In the genomic region with DNA sequence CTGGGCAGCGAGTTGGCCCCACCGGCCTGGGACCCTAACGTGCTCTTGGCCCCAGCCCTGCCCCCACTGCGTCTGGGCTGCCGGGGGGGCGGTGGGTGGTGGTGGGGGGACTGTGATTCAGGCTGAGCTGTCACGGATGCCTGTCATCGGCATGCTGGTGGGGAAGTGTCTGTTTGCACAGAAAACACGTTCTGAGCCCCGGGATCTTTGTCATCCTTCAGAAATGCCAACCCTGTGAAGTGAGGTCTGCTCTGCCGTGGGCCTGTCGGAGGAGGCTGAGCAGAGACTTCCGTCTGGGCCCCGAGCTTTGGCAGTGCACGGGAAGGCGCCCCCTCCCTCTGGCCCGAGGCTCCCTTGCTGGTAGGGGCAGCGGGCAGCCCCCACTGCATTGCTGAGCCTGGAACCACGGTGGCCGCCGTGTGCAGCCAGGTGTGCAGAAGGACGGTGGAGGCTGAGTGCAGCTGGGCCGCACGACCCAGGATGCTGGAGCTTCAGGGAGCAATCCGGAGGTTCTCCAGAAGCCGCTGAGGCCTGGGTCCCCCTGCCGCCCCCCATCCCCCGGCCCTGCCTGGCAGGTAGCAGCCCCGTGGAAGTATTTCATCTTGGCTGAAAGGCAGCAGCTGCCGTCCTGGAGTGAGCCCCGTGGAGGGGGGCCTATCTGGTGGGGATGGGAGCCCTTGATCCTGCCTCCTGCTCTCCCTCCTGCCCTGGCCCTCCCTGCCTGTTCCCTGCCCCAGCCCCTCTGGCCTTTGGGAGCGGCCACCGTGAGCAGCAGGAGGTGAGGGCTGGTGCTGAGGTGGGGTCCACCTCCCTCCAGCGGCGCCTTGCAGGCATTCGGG, we compare ENCODE assay signal across 1 cellular context.
TF ChIP-seq lines count a peak whose summit lies in the region.

No MANE protein-coding gene starts in this region.

TF ChIP-seq in H1, 55 proteins besides CTCF, POLR2A, EP300 and RAD21:
- no peak for TF ChIP-seq CREB1 (IDR thresholded peaks at IDR 0.05)
- TF ChIP-seq, protein P1, sequence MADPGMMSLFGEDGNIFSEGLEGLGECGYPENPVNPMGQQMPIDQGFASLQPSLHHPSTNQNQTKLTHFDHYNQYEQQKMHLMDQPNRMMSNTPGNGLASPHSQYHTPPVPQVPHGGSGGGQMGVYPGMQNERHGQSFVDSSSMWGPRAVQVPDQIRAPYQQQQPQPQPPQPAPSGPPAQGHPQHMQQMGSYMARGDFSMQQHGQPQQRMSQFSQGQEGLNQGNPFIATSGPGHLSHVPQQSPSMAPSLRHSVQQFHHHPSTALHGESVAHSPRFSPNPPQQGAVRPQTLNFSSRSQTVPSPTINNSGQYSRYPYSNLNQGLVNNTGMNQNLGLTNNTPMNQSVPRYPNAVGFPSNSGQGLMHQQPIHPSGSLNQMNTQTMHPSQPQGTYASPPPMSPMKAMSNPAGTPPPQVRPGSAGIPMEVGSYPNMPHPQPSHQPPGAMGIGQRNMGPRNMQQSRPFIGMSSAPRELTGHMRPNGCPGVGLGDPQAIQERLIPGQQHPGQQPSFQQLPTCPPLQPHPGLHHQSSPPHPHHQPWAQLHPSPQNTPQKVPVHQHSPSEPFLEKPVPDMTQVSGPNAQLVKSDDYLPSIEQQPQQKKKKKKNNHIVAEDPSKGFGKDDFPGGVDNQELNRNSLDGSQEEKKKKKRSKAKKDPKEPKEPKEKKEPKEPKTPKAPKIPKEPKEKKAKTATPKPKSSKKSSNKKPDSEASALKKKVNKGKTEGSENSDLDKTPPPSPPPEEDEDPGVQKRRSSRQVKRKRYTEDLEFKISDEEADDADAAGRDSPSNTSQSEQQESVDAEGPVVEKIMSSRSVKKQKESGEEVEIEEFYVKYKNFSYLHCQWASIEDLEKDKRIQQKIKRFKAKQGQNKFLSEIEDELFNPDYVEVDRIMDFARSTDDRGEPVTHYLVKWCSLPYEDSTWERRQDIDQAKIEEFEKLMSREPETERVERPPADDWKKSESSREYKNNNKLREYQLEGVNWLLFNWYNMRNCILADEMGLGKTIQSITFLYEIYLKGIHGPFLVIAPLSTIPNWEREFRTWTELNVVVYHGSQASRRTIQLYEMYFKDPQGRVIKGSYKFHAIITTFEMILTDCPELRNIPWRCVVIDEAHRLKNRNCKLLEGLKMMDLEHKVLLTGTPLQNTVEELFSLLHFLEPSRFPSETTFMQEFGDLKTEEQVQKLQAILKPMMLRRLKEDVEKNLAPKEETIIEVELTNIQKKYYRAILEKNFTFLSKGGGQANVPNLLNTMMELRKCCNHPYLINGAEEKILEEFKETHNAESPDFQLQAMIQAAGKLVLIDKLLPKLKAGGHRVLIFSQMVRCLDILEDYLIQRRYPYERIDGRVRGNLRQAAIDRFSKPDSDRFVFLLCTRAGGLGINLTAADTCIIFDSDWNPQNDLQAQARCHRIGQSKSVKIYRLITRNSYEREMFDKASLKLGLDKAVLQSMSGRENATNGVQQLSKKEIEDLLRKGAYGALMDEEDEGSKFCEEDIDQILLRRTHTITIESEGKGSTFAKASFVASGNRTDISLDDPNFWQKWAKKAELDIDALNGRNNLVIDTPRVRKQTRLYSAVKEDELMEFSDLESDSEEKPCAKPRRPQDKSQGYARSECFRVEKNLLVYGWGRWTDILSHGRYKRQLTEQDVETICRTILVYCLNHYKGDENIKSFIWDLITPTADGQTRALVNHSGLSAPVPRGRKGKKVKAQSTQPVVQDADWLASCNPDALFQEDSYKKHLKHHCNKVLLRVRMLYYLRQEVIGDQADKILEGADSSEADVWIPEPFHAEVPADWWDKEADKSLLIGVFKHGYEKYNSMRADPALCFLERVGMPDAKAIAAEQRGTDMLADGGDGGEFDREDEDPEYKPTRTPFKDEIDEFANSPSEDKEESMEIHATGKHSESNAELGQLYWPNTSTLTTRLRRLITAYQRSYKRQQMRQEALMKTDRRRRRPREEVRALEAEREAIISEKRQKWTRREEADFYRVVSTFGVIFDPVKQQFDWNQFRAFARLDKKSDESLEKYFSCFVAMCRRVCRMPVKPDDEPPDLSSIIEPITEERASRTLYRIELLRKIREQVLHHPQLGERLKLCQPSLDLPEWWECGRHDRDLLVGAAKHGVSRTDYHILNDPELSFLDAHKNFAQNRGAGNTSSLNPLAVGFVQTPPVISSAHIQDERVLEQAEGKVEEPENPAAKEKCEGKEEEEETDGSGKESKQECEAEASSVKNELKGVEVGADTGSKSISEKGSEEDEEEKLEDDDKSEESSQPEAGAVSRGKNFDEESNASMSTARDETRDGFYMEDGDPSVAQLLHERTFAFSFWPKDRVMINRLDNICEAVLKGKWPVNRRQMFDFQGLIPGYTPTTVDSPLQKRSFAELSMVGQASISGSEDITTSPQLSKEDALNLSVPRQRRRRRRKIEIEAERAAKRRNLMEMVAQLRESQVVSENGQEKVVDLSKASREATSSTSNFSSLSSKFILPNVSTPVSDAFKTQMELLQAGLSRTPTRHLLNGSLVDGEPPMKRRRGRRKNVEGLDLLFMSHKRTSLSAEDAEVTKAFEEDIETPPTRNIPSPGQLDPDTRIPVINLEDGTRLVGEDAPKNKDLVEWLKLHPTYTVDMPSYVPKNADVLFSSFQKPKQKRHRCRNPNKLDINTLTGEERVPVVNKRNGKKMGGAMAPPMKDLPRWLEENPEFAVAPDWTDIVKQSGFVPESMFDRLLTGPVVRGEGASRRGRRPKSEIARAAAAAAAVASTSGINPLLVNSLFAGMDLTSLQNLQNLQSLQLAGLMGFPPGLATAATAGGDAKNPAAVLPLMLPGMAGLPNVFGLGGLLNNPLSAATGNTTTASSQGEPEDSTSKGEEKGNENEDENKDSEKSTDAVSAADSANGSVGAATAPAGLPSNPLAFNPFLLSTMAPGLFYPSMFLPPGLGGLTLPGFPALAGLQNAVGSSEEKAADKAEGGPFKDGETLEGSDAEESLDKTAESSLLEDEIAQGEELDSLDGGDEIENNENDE (IDR thresholded peaks at IDR 0.05; ENCODE audit: insufficient replicate concordance, low read length) = no peak
- TF ChIP-seq BCL11A (IDR thresholded peaks at IDR 0.05; ENCODE audit: low read depth in 2 of 2, low read length in 2 of 2) = no peak
- no peak for TF ChIP-seq CEBPB (IDR thresholded peaks at IDR 0.05; ENCODE audit: low read depth, low read length)
